In the genomic region with DNA sequence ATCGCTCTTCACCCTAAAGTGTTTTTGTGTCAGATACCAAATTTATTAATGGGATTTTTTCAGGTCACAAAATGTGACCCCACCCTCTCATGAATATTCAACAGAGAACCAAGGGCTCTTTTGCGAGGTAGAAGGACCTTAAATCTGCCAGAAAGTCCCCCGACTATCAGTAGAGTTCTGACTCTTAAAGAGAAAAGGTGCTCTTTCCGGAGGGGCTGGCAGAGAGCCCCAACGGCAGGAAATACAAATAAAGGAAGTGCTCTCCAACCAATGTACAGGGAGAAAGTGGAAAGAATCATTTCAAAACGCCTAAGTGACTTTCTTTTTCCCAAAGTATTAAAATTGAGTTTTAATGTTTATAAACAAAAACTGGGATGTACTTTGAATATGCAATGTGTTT, we compare ENCODE assay signal across 8 cellular contexts.
A peak's percentile ranks its signal among the peaks of the same experiment; 100 is the strongest.
DNase-seq lines count a peak whose midpoint lies in the region; ATAC-seq lines count a peak whose summit lies in the region.

No MANE protein-coding gene starts in this region.

- peak; percentile 25 for ATAC-seq in stimulated activated naive CD8-positive, alpha-beta T cell treated with anti-CD3 and anti-CD28 coated beads, Interleukin-15, Interleukin-2, amounts not matched to agents 100 U/mL and 50 U/mL, for 24 hours
- ATAC-seq in GM19395 (IDR thresholded peaks at IDR 0.05; ENCODE audit: unreplicated experiment), result no peak
- no peak for ATAC-seq in HG02938 (IDR thresholded peaks at IDR 0.05; ENCODE audit: unreplicated experiment)

- peak; percentile 61 for DNase-seq in SIG-M5 treated with dmso at 0.1 percent for 504 hours (lab: John Stamatoyannopoulos, UW; ENCODE audit: unreplicated experiment)
- no peak for DNase-seq in SIG-M5 (lab: John Stamatoyannopoulos, UW)
- DNase-seq in T-helper 1 cell, result peak in 3 of 5 donors; percentile 22 to 60 (median 43)
- DNase-seq in glomerular visceral epithelial cell (ENCODE audit: extremely low spot score), result peak; percentile 17
- no peak for DNase-seq in stimulated activated naive CD8-positive, alpha-beta T cell treated with anti-CD3 and anti-CD28 coated beads, Interleukin-15, Interleukin-2, amounts not matched to agents 100 U/mL and 50 U/mL, for 24 hours
- no peak for DNase-seq in GOT3 (lab: John Stamatoyannopoulos, UW)

Comparison
In these comparisons a context has a peak if more than half of its experiments do, and no peak if none do; other contexts are left out.
1. DNase-seq: peak in SIG-M5 treated with dmso at 0.1 percent for 504 hours (single experiment), T-helper 1 cell (3 of 5) and glomerular visceral epithelial cell (single experiment); none in SIG-M5 (single experiment), stimulated activated naive CD8-positive, alpha-beta T cell treated with anti-CD3 and anti-CD28 coated beads, Interleukin-15, Interleukin-2, amounts not matched to agents 100 U/mL and 50 U/mL, for 24 hours (single experiment) and GOT3 (single experiment).